In genomic region chr18:56638232-56639093, GRCh38 we compare ENCODE assay signal across 8 cellular contexts.
DNase-seq lines count a peak whose midpoint lies in the region; ATAC-seq, FAIRE-seq and TF ChIP-seq lines count a peak whose summit lies in the region.

Gene TXNL1, minus strand, starts transcription at chr18:56638592. Its CDS starts 152 bp downstream, at chr18:56638440.

- H3K4me3 ChIP-seq in AG09309 (ENCODE audit: control insufficient read depth, low read depth, low read length): peak within 1 kb of the TSS; percentile 94

- peak; percentile 95 for ATAC-seq in GM19035 (IDR thresholded peaks at IDR 0.05; ENCODE audit: unreplicated experiment)
- ATAC-seq in HG03354 (IDR thresholded peaks at IDR 0.05; ENCODE audit: poor library complexity, severe bottlenecking, unreplicated experiment): peak; percentile 96
- peak; percentile 97 for ATAC-seq in activated CD4-positive, CD25-positive, alpha-beta regulatory T cell treated with anti-CD3 and anti-CD28 coated beads, Interleukin-2, amount 50 U/mL, for 24 hours

- TF ChIP-seq CTCF in AG09309 (IDR thresholded peaks at IDR 0.05; ENCODE audit: control insufficient read depth, insufficient read depth, low read depth, low read length, missing control alignments): no peak

- DNase-seq in AG09309 (ENCODE audit: low read depth) (peak; percentile 92), NCI-H446 treated with DMSO at 0.1 percent for 48 hours (lab: John Stamatoyannopoulos, UW) (peak; percentile 98), cerebellar cortex (ENCODE audit: low spot score) (peak; percentile 98)
- DNase-seq in stimulated activated CD4-positive, alpha-beta T cell treated with anti-CD3 and anti-CD28 coated beads, Interleukin-12 subunit alpha, Interleukin-12 subunit beta, amount 100 ng/mL, for 4 hours: peak; percentile 100

- FAIRE-seq in islet of Langerhans (lab: Jason Lieb, UNC): peak; percentile 86

Comparison
In these comparisons a context has a peak if more than half of its experiments do, and no peak if none do; other contexts are left out.
1. Peak in every context shown above with its lines: DNase-seq, ATAC-seq and H3K4me3 ChIP-seq.